ENCODE assay signal across 12 cellular contexts in genomic region chr7:149770728-149771127, GRCh38. TPM values are rescaled to one million over a fixed set of nuclear protein-coding genes. Genes with fewer than 3 reads are reported as not detected.
DNase-seq lines count a peak whose midpoint lies in the region; ATAC-seq and TF ChIP-seq lines count a peak whose summit lies in the region.
"Had no signal": no experiment of that assay in that cellular context is flagged by ENCODE, and none has a peak within 500 bp of the region (broad histone marks: within the 10 kb centered on the region; RNA-seq: fewer than 3 reads in every experiment).

No MANE protein-coding gene starts in this region.

- H3K9me3 ChIP-seq in WERI-Rb-1 (ENCODE audit: severe bottlenecking), result no peaks in the 10 kb centered on the region
- H3K9me3 ChIP-seq in gastroesophageal sphincter, result no peaks in the 10 kb centered on the region
- H3K9me3 ChIP-seq: SJCRH30, suprapubic skin had no signal

- H3K4me1 ChIP-seq in gastroesophageal sphincter, result peaks cover 0 to 45% (median 9%) of the 10 kb centered on the region in 3 donors
- H3K4me1 ChIP-seq: SJCRH30 had no signal

- no peak overlapping the region for H3K4me3 ChIP-seq in WERI-Rb-1 (ENCODE audit: low read depth, low read length)
- H3K4me3 ChIP-seq in gastroesophageal sphincter, result peak overlapping the region in 1 of 2 donors; percentile 81

- H3K27ac ChIP-seq in WERI-Rb-1, result peak overlapping the region; percentile 83
- H3K27ac ChIP-seq in gastroesophageal sphincter, result peak overlapping the region in 2 of 4 donors; percentile 75 to 83
- H3K27ac ChIP-seq: SJCRH30, suprapubic skin had no signal

- H3K9me3 Mint-ChIP-seq in natural killer cell, result no peaks in the 10 kb centered on the region
- no peaks in the 10 kb centered on the region for H3K9me3 Mint-ChIP-seq in natural killer cell treated with Interleukin-12 subunit alpha and Interleukin-12 subunit beta and Interleukin-15 and Interleukin-18, amount 100 ng/mL, for 72 hours
- no peaks in the 10 kb centered on the region for H3K9me3 Mint-ChIP-seq in memory B cell

- H3K4me3 Mint-ChIP-seq in natural killer cell, result peak overlapping the region; percentile 37
- no peak overlapping the region for H3K4me3 Mint-ChIP-seq in natural killer cell treated with Interleukin-12 subunit alpha and Interleukin-12 subunit beta and Interleukin-15 and Interleukin-18, amount 100 ng/mL, for 72 hours
- peak overlapping the region; percentile 86 for H3K4me3 Mint-ChIP-seq in memory B cell

- H3K36me3 Mint-ChIP-seq in natural killer cell, result no peaks in the 10 kb centered on the region
- H3K36me3 Mint-ChIP-seq in natural killer cell treated with Interleukin-12 subunit alpha and Interleukin-12 subunit beta and Interleukin-15 and Interleukin-18, amount 100 ng/mL, for 72 hours, result no peaks in the 10 kb centered on the region
- peaks cover 2% of the 10 kb centered on the region for H3K36me3 Mint-ChIP-seq in memory B cell

- 68 to 86% methylated on average over 1 to 2 of the region's 3 CpGs for WGBS in gastroesophageal sphincter (ENCODE audit: low coverage in 1 of 2), 2 donors

- H3K4me1 Mint-ChIP-seq in natural killer cell, result peaks cover 0 to 10% of the 10 kb centered on the region in 2 donors
- peaks cover 0 to 5% of the 10 kb centered on the region in 2 donors for H3K4me1 Mint-ChIP-seq in natural killer cell treated with Interleukin-12 subunit alpha and Interleukin-12 subunit beta and Interleukin-15 and Interleukin-18, amount 100 ng/mL, for 72 hours (ENCODE audit: low read depth in 2 of 2)
- peaks cover 5% of the 10 kb centered on the region for H3K4me1 Mint-ChIP-seq in memory B cell

- ATAC-seq in natural killer cell (no peak), memory B cell (ENCODE audit: low read depth) (no peak), gastroesophageal sphincter (no peak), GM18502 (IDR thresholded peaks at IDR 0.05; ENCODE audit: poor library complexity, unreplicated experiment) (no peak), sciatic nerve (no peak)
- ATAC-seq in natural killer cell treated with Interleukin-12 subunit alpha and Interleukin-12 subunit beta and Interleukin-15 and Interleukin-18, amount 100 ng/mL, for 72 hours, result no peak

- no peak for TF ChIP-seq POLR2A in gastroesophageal sphincter (IDR thresholded peaks at IDR 0.05)

- TF ChIP-seq EP300 in gastroesophageal sphincter (IDR thresholded peaks at IDR 0.05), result no peak

- no peaks in the 10 kb centered on the region for H3K27me3 Mint-ChIP-seq in natural killer cell (ENCODE audit: low read depth in 2 of 2)
- peaks cover 0 to 4% of the 10 kb centered on the region in 2 donors for H3K27me3 Mint-ChIP-seq in natural killer cell treated with Interleukin-12 subunit alpha and Interleukin-12 subunit beta and Interleukin-15 and Interleukin-18, amount 100 ng/mL, for 72 hours
- peaks cover 3% of the 10 kb centered on the region for H3K27me3 Mint-ChIP-seq in memory B cell

- intact Hi-C loops in natural killer cell (cut with micrococcal nuclease), result no loop called here
- intact Hi-C loops in sciatic nerve (cut with DNase I), result no loop called here

- H3K27me3 ChIP-seq in WERI-Rb-1 (ENCODE audit: insufficient read depth, low read depth, severe bottlenecking) (no peaks in the 10 kb centered on the region), gastroesophageal sphincter (peaks cover under 1% of the 10 kb centered on the region)
- H3K27me3 ChIP-seq: suprapubic skin had no signal

- TF ChIP-seq CTCF in natural killer cell (IDR thresholded peaks at IDR 0.05) (no peak), WERI-Rb-1 (IDR thresholded peaks at IDR 0.05; ENCODE audit: low read depth, low read length) (no peak), gastroesophageal sphincter (IDR thresholded peaks at IDR 0.05) (no peak)

- peaks cover 4% of the 10 kb centered on the region; the same call in 1 of the 2 replicates for H3K36me3 ChIP-seq in WERI-Rb-1
- peaks cover 0 to 39% of the 10 kb centered on the region in 2 donors for H3K36me3 ChIP-seq in gastroesophageal sphincter
- H3K36me3 ChIP-seq: SJCRH30 had no signal

- DNase-seq in natural killer cell (no peak), WERI-Rb-1 (no peak), memory B cell (ENCODE audit: low spot score in 2 of 2) (no peak), CD1c-positive myeloid dendritic cell (ENCODE audit: extremely low spot score) (no peak), sciatic nerve (ENCODE audit: low spot score) (no peak)
- no peak for DNase-seq in natural killer cell treated with Interleukin-12 subunit alpha and Interleukin-12 subunit beta and Interleukin-15 and Interleukin-18, amount 100 ng/mL, for 72 hours (ENCODE audit: low spot score)
- DNase-seq: NCI-H1092 treated with DMSO at 0.1 percent for 48 hours; stimulated activated CD4-positive, alpha-beta T cell treated with anti-CD3 and anti-CD28 coated beads, Interleukin-4, amount 100 ng/mL, for 4 hours had no signal

- H3K27ac Mint-ChIP-seq in natural killer cell (peak overlapping the region in 1 of 2 donors; percentile 70), memory B cell (no peak overlapping the region)
- no peak overlapping the region for H3K27ac Mint-ChIP-seq in natural killer cell treated with Interleukin-12 subunit alpha and Interleukin-12 subunit beta and Interleukin-15 and Interleukin-18, amount 100 ng/mL, for 72 hours

RNA-seq across cellular contexts. Expression of gene ZNF467, which starts 2.7 kb away (rescaled TPM):
- 1 to 10 TPM; 2.8 to 5.4 (median 3.7) TPM for total RNA-seq in natural killer cell
- under 1 TPM; 0.10 to 0.28 TPM for total RNA-seq in natural killer cell treated with Interleukin-12 subunit alpha and Interleukin-12 subunit beta and Interleukin-15 and Interleukin-18, amount 100 ng/mL, for 72 hours
- total RNA-seq in gastroesophageal sphincter, result 10 to 100 TPM in 1 of 4 donors, 1 to 10 TPM in 3; 4.2 to 15.4 (median 9.3) TPM
- 10.1 TPM for total RNA-seq in sciatic nerve
- total RNA-seq: SJCRH30 had no signal
